Comparison of ENCODE assay signal across 8 cellular contexts in the genomic region with DNA sequence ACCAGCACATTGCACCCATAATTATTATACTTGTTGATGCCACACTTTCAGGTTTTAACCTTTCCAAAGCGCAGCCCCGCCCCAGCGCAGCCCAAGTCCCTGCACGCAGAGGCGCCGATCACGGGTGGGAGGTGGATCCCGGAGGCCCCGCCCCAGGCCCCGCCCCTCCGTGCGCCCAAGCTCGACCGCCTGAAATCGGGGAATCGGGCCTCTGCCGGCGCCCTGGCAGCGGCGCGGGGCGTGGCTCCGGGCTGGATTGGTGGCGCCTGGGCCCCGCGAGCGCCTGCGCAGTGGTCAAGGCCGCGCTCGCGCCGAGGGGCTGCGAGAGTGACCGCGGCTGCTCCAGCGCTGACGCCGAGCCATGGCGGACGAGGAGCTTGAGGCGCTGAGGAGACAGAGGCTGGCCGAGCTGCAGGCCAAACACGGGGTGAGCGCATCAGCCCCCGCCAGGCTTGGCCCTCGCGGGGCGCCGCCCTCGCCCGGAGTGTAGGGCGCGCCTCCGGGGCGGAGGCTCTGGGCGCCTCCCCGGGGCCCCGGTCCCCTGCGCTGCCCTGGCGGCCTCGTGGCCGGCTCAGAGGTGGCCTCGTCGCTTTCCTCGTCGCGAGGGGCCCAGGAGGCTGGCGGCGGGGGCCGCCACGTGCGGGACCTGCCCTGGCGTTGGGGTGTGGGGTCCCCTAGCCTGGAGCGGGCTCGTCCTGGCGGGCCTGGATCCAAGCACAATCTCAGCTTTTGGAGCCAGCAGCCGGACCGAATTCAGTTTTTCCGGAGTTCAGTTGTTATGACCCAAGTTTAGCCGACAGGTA. TPM values are rescaled to one million over a fixed set of nuclear protein-coding genes. Genes with fewer than 3 reads are reported as not detected.
DNase-seq lines count a peak whose midpoint lies in the region; ATAC-seq and TF ChIP-seq lines count a peak whose summit lies in the region.

A gene with protein sequence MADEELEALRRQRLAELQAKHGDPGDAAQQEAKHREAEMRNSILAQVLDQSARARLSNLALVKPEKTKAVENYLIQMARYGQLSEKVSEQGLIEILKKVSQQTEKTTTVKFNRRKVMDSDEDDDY (plus strand): TSS at position 290 of the 803 bp plus-strand sequence. CDS start 72 bp downstream, at position 362.

- peak within 1 kb of the TSS; percentile 70 for H3K27ac ChIP-seq in caudate nucleus (ENCODE audit: low read depth, low read length)

- peak within 1 kb of the TSS; percentile 94 for H3K4me3 ChIP-seq in AG09309 (ENCODE audit: control insufficient read depth, low read depth, low read length)

- peaks cover 18 to 40% of the 10 kb centered on the region in 2 donors for H3K4me1 Mint-ChIP-seq in immature natural killer cell

- peaks cover 0 to 2% (median 0%) of the 10 kb centered on the region in 6 donors for H3K9me3 Mint-ChIP-seq in immature natural killer cell

- DNase-seq in AG09309 (ENCODE audit: low read depth) (peak; percentile 59), NCI-H226 (peak; percentile 91), caudate nucleus (lab: John Stamatoyannopoulos, UW) (peak; percentile 11 to 97 (median 92)), immature natural killer cell (peak; percentile 92 to 95 (median 94)), smooth muscle cell of the brain vasculature (ENCODE audit: low read depth, low spot score) (peak; percentile 81)
- DNase-seq in activated CD4-positive, CD25-positive, alpha-beta regulatory T cell (lab: John Stamatoyannopoulos, UW) = peak; percentile 95 to 97 (median 96)

- peaks cover 0 to 4% (median 2%) of the 10 kb centered on the region in 3 donors for H3K27me3 Mint-ChIP-seq in immature natural killer cell (ENCODE audit: low read depth in 3 of 3)

- H3K36me3 Mint-ChIP-seq in immature natural killer cell = peaks cover under 1 to 5% (median 5%) of the 10 kb centered on the region in 3 donors

- peak within 1 kb of the TSS; percentile 90 to 99 (median 97) for H3K4me3 Mint-ChIP-seq in immature natural killer cell

- ATAC-seq in GM19023 (IDR thresholded peaks at IDR 0.05; ENCODE audit: unreplicated experiment) (peak; percentile 91), HG03196 (IDR thresholded peaks at IDR 0.05; ENCODE audit: unreplicated experiment) (peak; percentile 84)

- peak within 1 kb of the TSS; percentile 78 to 92 (median 90) for H3K27ac Mint-ChIP-seq in immature natural killer cell

- TF ChIP-seq CTCF in AG09309 (IDR thresholded peaks at IDR 0.05; ENCODE audit: control insufficient read depth, insufficient read depth, low read depth, low read length, missing control alignments) = no peak

RNA-seq across cellular contexts. Expression of the gene that starts here (rescaled TPM):
- polyA plus RNA-seq in immature natural killer cell = 100 to 1,000 TPM in 1 of 3 donors, 10 to 100 TPM in 2; 89.1 to 128 (median 93.7) TPM

Comparison
In these comparisons a context has a peak if more than half of its experiments do, and no peak if none do; other contexts are left out.
1. Peak in every context shown above with its lines: DNase-seq, ATAC-seq, H3K4me3 ChIP-seq and H3K27ac ChIP-seq.